Comparison of ENCODE assay signal across 21 cellular contexts in genomic region chr15:52858388-52859176, GRCh38.
A peak's percentile ranks its signal among the peaks of the same experiment; 100 is the strongest.
DNase-seq lines count a peak whose midpoint lies in the region; ATAC-seq, FAIRE-seq and TF ChIP-seq lines count a peak whose summit lies in the region.
"Had no signal": no experiment of that assay in that cellular context is flagged by ENCODE, and none has a peak within 500 bp of the region (broad histone marks: within the 10 kb centered on the region; RNA-seq: fewer than 3 reads in every experiment).

No MANE protein-coding gene starts in this region.

- no peaks in the 10 kb centered on the region for H3K27me3 ChIP-seq in right atrium auricular region
- H3K27me3 ChIP-seq: BLaER1 treated with 17β-estradiol and CSF1 and Interleukin-3, amounts not matched to agents 10 nM and 100 nM; testis had no signal

- ATAC-seq in Right ventricle myocardium inferior = peak; percentile 31
- ATAC-seq in left cardiac atrium = no peak
- ATAC-seq in HG03432 (IDR thresholded peaks at IDR 0.05; ENCODE audit: unreplicated experiment) = no peak
- ATAC-seq: PC-3; stimulated activated naive B cell treated with anti-CD40 and anti-IgM and Interleukin-4, amounts not matched to agents 10 μg/mL and 1 μg/mL and 100 μg/mL, for 72 hours had no signal

- H3K4me3 ChIP-seq in right atrium auricular region = no peak overlapping the region
- H3K4me3 ChIP-seq: BLaER1 treated with 17β-estradiol and CSF1 and Interleukin-3, amounts not matched to agents 10 nM and 100 nM had no signal

- intact Hi-C loops in Right ventricle myocardium inferior (cut with DNase I) = no loop called here
- intact Hi-C loops in left cardiac atrium (cut with DNase I) = no loop called here

- H3K9me3 ChIP-seq in right atrium auricular region = no peaks in the 10 kb centered on the region
- H3K9me3 ChIP-seq: BLaER1 treated with 17β-estradiol and CSF1 and Interleukin-3, amounts not matched to agents 10 nM and 100 nM; testis had no signal

- H3K27ac ChIP-seq in right atrium auricular region = no peak overlapping the region
- H3K27ac ChIP-seq: BLaER1 treated with 17β-estradiol and CSF1 and Interleukin-3, amounts not matched to agents 10 nM and 100 nM; epithelial cell of prostate; testis had no signal

- DNase-seq in Right ventricle myocardium inferior (ENCODE audit: missing footprints) = no peak
- DNase-seq in right atrium auricular region (ENCODE audit: low spot score) = no peak
- peak; percentile 60 for DNase-seq in NCI-H748 (lab: John Stamatoyannopoulos, UW; ENCODE audit: unreplicated experiment)
- DNase-seq in left cardiac atrium = peak; percentile 27
- DNase-seq in urothelium cell line (ENCODE audit: low spot score) = peak; percentile 4
- DNase-seq in NK-92 (lab: John Stamatoyannopoulos, UW; ENCODE audit: unreplicated experiment) = no peak
- no peak for DNase-seq in AML-193 (lab: John Stamatoyannopoulos, UW)
- DNase-seq: activated CD4-positive, alpha-beta memory T cell treated with anti-CD3 and anti-CD28 coated beads, Interleukin-2, amount 10 ng/mL, durations not matched to agents 7 days and 5 days; activated CD4-positive, CD25-positive, alpha-beta regulatory T cell; activated T-cell treated with anti-CD3 and anti-CD28 coated beads for 4 hours; amygdala; central memory CD4-positive, alpha-beta T cell; NCI-H187 treated with DMSO at 0.1 percent for 48 hours; NCI-H526; nephron progenitor cell; PC-3; stimulated activated naive B cell treated with anti-CD40 and anti-IgM and Interleukin-4, amounts not matched to agents 10 μg/mL and 1 μg/mL and 100 μg/mL, for 72 hours; testis had no signal

- no peaks in the 10 kb centered on the region for H3K36me3 ChIP-seq in right atrium auricular region
- H3K36me3 ChIP-seq: BLaER1 treated with 17β-estradiol and CSF1 and Interleukin-3, amounts not matched to agents 10 nM and 100 nM had no signal

- H3K4me1 ChIP-seq in right atrium auricular region = peaks cover 0 to 10% of the 10 kb centered on the region in 2 donors
- H3K4me1 ChIP-seq: BLaER1 treated with 17β-estradiol and CSF1 and Interleukin-3, amounts not matched to agents 10 nM and 100 nM; testis had no signal

- TF ChIP-seq CTCF in right atrium auricular region (IDR thresholded peaks at IDR 0.05) = no peak

- FAIRE-seq in urothelium cell line (lab: Jason Lieb, UNC) = no peak

Comparison
In these comparisons a context has a peak if more than half of its experiments do, and no peak if none do; other contexts are left out.
1. DNase-seq: peak in NCI-H748 (single experiment), left cardiac atrium (single experiment) and urothelium cell line (single experiment); none in Right ventricle myocardium inferior (single experiment), right atrium auricular region (single experiment), NK-92 (single experiment) and AML-193 (0 of 2).